ENCODE assay signal across 9 cellular contexts in the genomic region with DNA sequence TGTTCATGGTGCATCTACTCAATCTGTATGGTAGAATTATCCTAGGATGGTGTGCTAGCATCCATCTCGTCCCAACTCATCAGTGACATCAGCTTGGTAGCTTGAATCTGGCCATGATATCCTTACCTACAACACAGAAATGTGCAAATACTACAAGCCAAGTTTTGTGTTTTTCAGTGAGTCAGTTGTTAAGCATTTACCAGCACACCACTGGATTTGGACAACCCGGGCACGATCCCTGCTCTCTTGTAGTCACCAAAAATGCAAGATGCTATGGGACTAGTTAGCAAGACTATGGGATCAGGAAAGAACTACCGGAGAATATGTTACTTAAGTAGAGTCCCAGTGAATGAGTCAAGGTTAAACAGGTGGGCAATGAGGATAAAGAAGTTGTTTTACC.
"Had no signal": no experiment of that assay in that cellular context is flagged by ENCODE, and none has a peak within 500 bp of the region (broad histone marks: within the 10 kb centered on the region; RNA-seq: fewer than 3 reads in every experiment).

No MANE protein-coding gene starts in this region.

- H3K9me3 ChIP-seq: HAP-1 had no signal

- H3K9ac ChIP-seq: GM23248 had no signal

- H3K4me1 Mint-ChIP-seq: IgD-negative memory B cell had no signal

- H3K4me3 Mint-ChIP-seq: HFFc6, IgD-negative memory B cell had no signal

- H3K4me3 ChIP-seq: GM23248, HAP-1 had no signal

- H2AFZ ChIP-seq: GM23248 had no signal

- FAIRE-seq: H1, H54, HepG2 had no signal

- H3K27ac ChIP-seq: GM23248, HL-60 had no signal

- H3K36me3 ChIP-seq: HAP-1 had no signal

- H3K27ac Mint-ChIP-seq: HFFc6, IgD-negative memory B cell had no signal

- DNase-seq: GM23248, HFFc6 had no signal

- ATAC-seq: HCT116, HepG2 had no signal
